8 cellular contexts compared by ENCODE assay signal in the genomic region with DNA sequence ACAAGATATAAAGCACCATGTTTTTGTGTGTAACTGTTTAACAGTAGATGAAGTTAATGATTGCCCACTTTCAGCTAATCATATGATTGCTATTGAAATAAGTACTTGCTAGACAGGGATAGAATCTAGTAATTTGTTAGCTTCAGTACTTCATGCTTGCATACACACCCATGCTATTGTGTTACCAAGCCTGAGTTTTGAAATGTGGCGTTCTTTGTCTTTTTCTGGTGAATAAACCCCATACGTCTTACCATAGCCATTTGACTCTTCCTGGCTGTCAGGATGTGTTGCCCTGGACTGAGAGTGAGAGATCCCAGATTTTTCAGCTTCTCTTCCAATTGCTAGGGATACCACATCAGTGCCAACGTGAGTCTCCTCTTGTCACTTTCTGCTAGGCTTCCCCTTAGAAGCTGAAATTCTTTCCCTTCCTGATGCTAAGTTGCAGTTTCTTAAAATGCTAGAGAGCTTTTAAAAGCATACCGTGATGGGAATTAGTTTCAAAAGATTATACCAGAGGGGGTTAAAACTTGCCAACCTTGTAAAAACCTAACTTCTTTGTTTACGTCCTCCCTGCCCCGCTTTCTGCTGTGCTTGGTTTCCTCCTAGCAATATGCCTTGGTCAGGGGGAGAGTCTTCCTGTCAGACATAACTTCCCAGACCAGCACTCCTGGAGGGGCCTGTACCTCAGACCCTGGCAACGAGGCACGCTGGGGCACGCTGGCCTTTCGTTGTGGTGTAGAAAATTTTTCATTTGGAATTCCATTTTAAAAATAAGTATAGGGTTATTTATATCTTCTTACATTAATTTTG.
DNase-seq lines count a peak whose midpoint lies in the region; ATAC-seq and TF ChIP-seq lines count a peak whose summit lies in the region.

No MANE protein-coding gene starts in this region.

- H3K9me3 ChIP-seq in mammary epithelial cell (replicated peaks; ENCODE audit: insufficient read depth, low read length), result no peaks in the 10 kb centered on the region
- no peaks in the 10 kb centered on the region for H3K9me3 ChIP-seq in lung (ENCODE audit: control insufficient read depth in 2 of 2, insufficient read depth in 1 of 2, low read length in 1 of 2)
- H3K9me3 ChIP-seq in upper lobe of left lung, result no peaks in the 10 kb centered on the region

- TF ChIP-seq CTCF in mammary epithelial cell (conservative IDR thresholded peaks at IDR 0.05 in 1 of 2, IDR thresholded peaks at IDR 0.05 in 1 of 2; ENCODE audit: extremely low read depth in 1 of 2, insufficient read depth in 1 of 2, low read depth in 1 of 2, low read length in 2 of 2), result no peak
- no peak for TF ChIP-seq CTCF in lung (IDR thresholded peaks at IDR 0.05; ENCODE audit: control extremely low read depth, extremely low read depth)
- no peak for TF ChIP-seq CTCF in upper lobe of left lung (IDR thresholded peaks at IDR 0.05)

- peak overlapping the region; percentile 49 for H2AFZ ChIP-seq in mammary epithelial cell (ENCODE audit: low read depth, low read length)

- H3K36me3 ChIP-seq in mammary epithelial cell (ENCODE audit: insufficient read depth, low read length), result no peaks in the 10 kb centered on the region
- no peaks in the 10 kb centered on the region for H3K36me3 ChIP-seq in lung (ENCODE audit: control insufficient read depth in 2 of 2, insufficient read depth in 2 of 2, low read length in 2 of 2)
- H3K36me3 ChIP-seq in upper lobe of left lung, result no peaks in the 10 kb centered on the region

- H3K27me3 ChIP-seq in mammary epithelial cell (ENCODE audit: insufficient read depth, low read length), result no peaks in the 10 kb centered on the region
- H3K27me3 ChIP-seq in lung (ENCODE audit: control insufficient read depth, insufficient read depth), result no peaks in the 10 kb centered on the region
- H3K27me3 ChIP-seq in upper lobe of left lung, result no peaks in the 10 kb centered on the region

- H4K20me1 ChIP-seq in mammary epithelial cell (ENCODE audit: insufficient read depth, low read length), result no peaks in the 10 kb centered on the region

- peak overlapping the region; percentile 69 for H3K9ac ChIP-seq in mammary epithelial cell (ENCODE audit: insufficient read depth, low read length)

- in situ Hi-C loops in mammary epithelial cell (cut with MboI; ENCODE audit: low sequenced_read_pairs in 2 of 2), result no loop called here

- peaks cover 72% of the 10 kb centered on the region for H3K4me1 Mint-ChIP-seq in activated naive CD4-positive, alpha-beta T cell treated with anti-CD3 and anti-CD28 coated beads, Interleukin-2, amount 50 U/mL, for 24 hours

- H3K27ac Mint-ChIP-seq in activated naive CD4-positive, alpha-beta T cell treated with anti-CD3 and anti-CD28 coated beads, Interleukin-2, amount 50 U/mL, for 24 hours, result peak overlapping the region; percentile 46

- peaks cover 8% of the 10 kb centered on the region for H3K36me3 Mint-ChIP-seq in activated naive CD4-positive, alpha-beta T cell treated with anti-CD3 and anti-CD28 coated beads, Interleukin-2, amount 50 U/mL, for 24 hours

- H3K4me3 ChIP-seq in mammary epithelial cell (replicated peaks in 1 of 3; ENCODE audit: insufficient read depth in 1 of 3, low read depth in 2 of 3, low read length in 3 of 3), result peak overlapping the region in 2 of 3 experiments; percentile 15 to 41
- H3K4me3 ChIP-seq in lung, result no peak overlapping the region
- H3K4me3 ChIP-seq in upper lobe of left lung, result no peak overlapping the region

- CTCF ChIA-PET in mammary epithelial cell (lab: Charles Lee; ENCODE audit: low non-redundant PET), result no interaction called here

- TF ChIP-seq EP300 in upper lobe of left lung (IDR thresholded peaks at IDR 0.05), result no peak

- H3K4me1 ChIP-seq in mammary epithelial cell (ENCODE audit: insufficient read depth, low read length) (peaks cover 43% of the 10 kb centered on the region), lung (ENCODE audit: control insufficient read depth in 2 of 2, insufficient read depth in 2 of 2, low read length in 2 of 2) (peaks cover 9 to 31% of the 10 kb centered on the region in 2 donors), upper lobe of left lung (peaks cover 38 to 48% (median 46%) of the 10 kb centered on the region in 4 donors)

- H3K4me3 Mint-ChIP-seq in activated naive CD4-positive, alpha-beta T cell treated with anti-CD3 and anti-CD28 coated beads, Interleukin-2, amount 50 U/mL, for 24 hours, result peak overlapping the region; percentile 23

- H3K27ac ChIP-seq in mammary epithelial cell (ENCODE audit: insufficient read depth, low read depth, low read length), result peak overlapping the region; percentile 63
- peak overlapping the region; percentile 92 to 93 for H3K27ac ChIP-seq in lung (ENCODE audit: low read depth in 1 of 2, low read length in 1 of 2)
- H3K27ac ChIP-seq in upper lobe of left lung, result peak overlapping the region; percentile 79 to 87 (median 80)

- DNase-seq in activated naive CD4-positive, alpha-beta T cell (lab: John Stamatoyannopoulos, UW), result no peak
- DNase-seq in mammary epithelial cell (no peak), lung (ENCODE audit: low spot score) (no peak), upper lobe of left lung (peak in 1 of 2 donors; percentile 40), cortex of kidney (lab: John Stamatoyannopoulos, UW) (no peak), T1000 (lab: John Stamatoyannopoulos, UW) (no peak), OCI-M2 (lab: John Stamatoyannopoulos, UW; ENCODE audit: unreplicated experiment) (no peak)

- ATAC-seq in lung (ENCODE audit: insufficient read depth, low FRiP score) (no peak), upper lobe of left lung (ENCODE audit: low FRiP score in 2 of 2) (peak in 1 of 2 donors; percentile 42)

- no TSS peak for BruUV-seq in mammary epithelial cell (replicated peaks; lab: Mats Ljungman, UMichigan)

- no peak for TF ChIP-seq POLR2A in upper lobe of left lung (IDR thresholded peaks at IDR 0.05)

- H3K4me2 ChIP-seq in mammary epithelial cell (ENCODE audit: insufficient read depth, low read depth, low read length), result peak overlapping the region; percentile 85

- H3K79me2 ChIP-seq in mammary epithelial cell (ENCODE audit: insufficient read depth, low read length), result peaks cover 88% of the 10 kb centered on the region

- dilution Hi-C loops in mammary epithelial cell (cut with HindIII; ENCODE audit: low sequenced_read_pairs), result no loop called here

- no peaks in the 10 kb centered on the region for H3K27me3 Mint-ChIP-seq in activated naive CD4-positive, alpha-beta T cell treated with anti-CD3 and anti-CD28 coated beads, Interleukin-2, amount 50 U/mL, for 24 hours

- intact Hi-C loops in mammary epithelial cell (cut with micrococcal nuclease), result no loop called here

- H3K9me3 Mint-ChIP-seq in activated naive CD4-positive, alpha-beta T cell treated with anti-CD3 and anti-CD28 coated beads, Interleukin-2, amount 50 U/mL, for 24 hours, result peaks cover 8% of the 10 kb centered on the region

- 16% methylated on average over 10 of the region's 10 CpGs for WGBS in mammary epithelial cell (ENCODE audit: low coverage, missing lambda C conversion rate)
- WGBS in lung, 2 donors, result 17 to 19% methylated on average over 10 of the region's 10 CpGs
- 25 to 30% methylated on average over 10 of the region's 10 CpGs for WGBS in upper lobe of left lung, 2 donors

Comparison
In these comparisons a context has a peak if more than half of its experiments do, and no peak if none do; other contexts are left out.
1. H3K4me3 ChIP-seq: peak in mammary epithelial cell (2 of 3); none in lung (single experiment) and upper lobe of left lung (0 of 4).
2. Peak in every context shown above with its lines, with median percentiles within 50 percentile points of each other: H3K27ac ChIP-seq.